ENCODE assay signal across 13 cellular contexts in genomic region chr9:111559000-111559610, GRCh38. TPM values are rescaled to one million over a fixed set of nuclear protein-coding genes. Genes with fewer than 3 reads are reported as not detected.
A peak's percentile ranks its signal among the peaks of the same experiment; 100 is the strongest.
DNase-seq lines count a peak whose midpoint lies in the region; TF ChIP-seq lines count a peak whose summit lies in the region.
"Had no signal": no experiment of that assay in that cellular context is flagged by ENCODE, and none has a peak within 500 bp of the region (broad histone marks: within the 10 kb centered on the region; RNA-seq: fewer than 3 reads in every experiment).

No MANE protein-coding gene starts in this region.

- H3K36me3 ChIP-seq in hepatocyte (replicated peaks; ENCODE audit: insufficient read depth, low read depth) = no peaks in the 10 kb centered on the region
- H3K36me3 ChIP-seq in uterus = no peaks in the 10 kb centered on the region

- intact Hi-C loops in uterus (cut with DNase I; ENCODE audit: low total_unique reads) = no loop called here

- no peaks in the 10 kb centered on the region for H3K9me2 ChIP-seq in hepatocyte (replicated peaks; ENCODE audit: insufficient read depth)

- H3K9me3 ChIP-seq in hepatocyte (ENCODE audit: low read depth) (no peaks in the 10 kb centered on the region), uterus (peaks cover 0 to 8% of the 10 kb centered on the region in 2 donors)
- H3K9me3 ChIP-seq: thyroid gland had no signal

- H3K4me3 ChIP-seq in HFF-Myc (replicated peaks; ENCODE audit: low read depth, low read length) (no peak overlapping the region), hepatocyte (no peak overlapping the region), uterus (no peak overlapping the region)
- H3K4me3 ChIP-seq: thyroid gland had no signal

- WGBS in hepatocyte (ENCODE audit: low lambda C conversion rate, missing lambda C conversion rate) = 99% methylated on average over 7 of the region's 7 CpGs

- H3K4me1 ChIP-seq in hepatocyte (ENCODE audit: insufficient read depth) = no peaks in the 10 kb centered on the region
- H3K4me1 ChIP-seq in uterus = no peaks in the 10 kb centered on the region
- H3K4me1 ChIP-seq: Caco-2, parathyroid adenoma, thyroid gland had no signal

- H3K27me3 ChIP-seq in hepatocyte (no peaks in the 10 kb centered on the region), uterus (no peaks in the 10 kb centered on the region)
- H3K27me3 ChIP-seq: thyroid gland had no signal

- peak; percentile 16 for DNase-seq in HFF-Myc (ENCODE audit: extremely low read depth, low read depth)
- DNase-seq in astrocyte of the hippocampus (ENCODE audit: low read depth, low spot score) = peak; percentile 28
- DNase-seq in hepatocyte (ENCODE audit: low spot score) = peak; percentile 7
- DNase-seq in stromal cell of bone marrow (ENCODE audit: low read depth) = peak; percentile 25
- no peak for DNase-seq in NCI-H748 treated with DMSO at 0.1 percent for 48 hours (lab: John Stamatoyannopoulos, UW)
- no peak for DNase-seq in uterus
- no peak for DNase-seq in activated effector memory CD4-positive, alpha-beta T cell treated with anti-CD3 and anti-CD28 coated beads, Interleukin-2, amount 50 U/mL, for 16 hours
- DNase-seq: activated CD4-positive, alpha-beta T cell treated with anti-CD3 and anti-CD28 coated beads, Interleukin-2, amount 10 ng/mL, durations not matched to agents 7 days and 5 days; Caco-2; T-helper 2 cell; thyroid gland had no signal

- H3K27ac ChIP-seq in hepatocyte = no peak overlapping the region
- no peak overlapping the region for H3K27ac ChIP-seq in uterus
- H3K27ac ChIP-seq: parathyroid adenoma, thyroid gland had no signal

- no peak for TF ChIP-seq POLR2A in uterus (IDR thresholded peaks at IDR 0.05)

- no peaks in the 10 kb centered on the region for H3K79me2 ChIP-seq in hepatocyte
- H3K79me2 ChIP-seq: parathyroid adenoma had no signal

- TF ChIP-seq CTCF in HFF-Myc (IDR thresholded peaks at IDR 0.05; ENCODE audit: low read depth, low read length, missing control alignments) (no peak), hepatocyte (IDR thresholded peaks at IDR 0.05; ENCODE audit: poor library complexity) (no peak), uterus (IDR thresholded peaks at IDR 0.05) (no peak)

- no peaks in the 10 kb centered on the region for H4K20me1 ChIP-seq in hepatocyte (ENCODE audit: insufficient read depth, poor library complexity, severe bottlenecking)

- no peak overlapping the region for H3K4me2 ChIP-seq in hepatocyte

- no peak overlapping the region for H2AFZ ChIP-seq in hepatocyte
- H2AFZ ChIP-seq: parathyroid adenoma had no signal

RNA-seq across cellular contexts. Expression of gene ZNF483, which starts 34.1 kb away (rescaled TPM):
- 4.4 and 4.6 TPM in 2 replicates for total RNA-seq in hepatocyte
- 0.29 and 0.87 TPM in 2 replicates for polyA plus RNA-seq in hepatocyte
- 10 to 100 TPM; 11.0 to 60.2 (median 31.7) TPM for total RNA-seq in uterus
- total RNA-seq: Caco-2 had no signal

RNA-seq across cellular contexts. Expression of gene PTGR1, which starts 40.3 kb away (rescaled TPM):
- total RNA-seq in hepatocyte (290 and 318 TPM in 2 replicates), uterus (10 to 100 TPM in 3 of 4 donors, under 1 TPM in 1; 0.77 to 71.1 (median 42.0) TPM)
- polyA plus RNA-seq in hepatocyte = 163 and 266 TPM in 2 replicates
- total RNA-seq: OCI-LY7 had no signal

Comparison
In these comparisons a context has a peak if more than half of its experiments do, and no peak if none do; other contexts are left out.
1. DNase-seq: peak in HFF-Myc (single experiment), astrocyte of the hippocampus (single experiment), hepatocyte (single experiment) and stromal cell of bone marrow (single experiment); none in NCI-H748 treated with DMSO at 0.1 percent for 48 hours (single experiment), uterus (0 of 2) and activated effector memory CD4-positive, alpha-beta T cell treated with anti-CD3 and anti-CD28 coated beads, Interleukin-2, amount 50 U/mL, for 16 hours (single experiment).